3 cellular contexts compared by ENCODE assay signal in the genomic region with DNA sequence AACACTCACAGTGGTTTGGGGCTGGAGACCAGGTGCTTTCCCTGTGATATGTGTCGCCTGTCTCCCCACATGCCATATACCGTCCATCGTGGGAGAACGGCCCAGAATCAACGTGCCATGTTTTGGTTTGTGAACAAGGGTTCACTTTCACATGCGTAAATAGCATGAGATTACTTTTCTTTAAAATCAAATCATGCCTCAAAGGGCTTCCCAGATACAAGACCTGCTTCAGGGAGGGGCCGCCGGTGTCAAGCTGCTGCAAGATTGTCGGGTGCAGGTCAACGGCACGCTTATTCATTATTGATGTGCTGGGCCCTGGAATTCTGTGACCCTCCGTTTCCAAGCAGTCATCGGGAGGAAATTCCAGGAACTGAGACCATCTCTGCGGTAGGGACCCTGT.
"Had no signal": no experiment of that assay in that cellular context is flagged by ENCODE, and none has a peak within 500 bp of the region (broad histone marks: within the 10 kb centered on the region; RNA-seq: fewer than 3 reads in every experiment).

No MANE protein-coding gene starts in this region.

- ATAC-seq: GM12878 had no signal

- DNase-seq: GDM1, GF-D8 had no signal

- H3K4me3 ChIP-seq: GM12878 had no signal
